ENCODE assay signal across 1 cellular context in the genomic region with DNA sequence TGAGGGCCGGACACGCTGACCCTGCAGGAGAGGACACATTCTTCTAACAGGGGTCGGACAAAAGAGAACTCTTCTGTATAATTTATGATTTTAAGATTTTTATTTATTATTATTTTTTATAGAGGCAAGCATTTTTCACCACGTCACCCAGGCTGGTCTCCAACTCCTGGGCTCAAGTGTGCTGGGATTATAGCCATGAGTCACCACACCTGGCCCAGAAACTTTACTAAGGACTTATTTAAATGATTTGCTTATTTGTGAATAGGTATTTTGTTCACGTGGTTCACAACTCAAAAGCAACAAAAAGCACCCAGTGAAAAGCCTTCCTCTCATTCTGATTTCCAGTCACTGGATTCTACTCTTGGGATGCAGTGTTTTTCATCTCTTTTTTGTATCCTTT.
A peak's percentile ranks its signal among the peaks of the same experiment; 100 is the strongest.
TF ChIP-seq lines count a peak whose summit lies in the region.

No MANE protein-coding gene starts in this region.

TF ChIP-seq in A549, 52 proteins besides CTCF, POLR2A, EP300 and RAD21:
- TF ChIP-seq ZC3H11A (IDR thresholded peaks at IDR 0.05) (no peak), FOSL2 (IDR thresholded peaks at IDR 0.05) (no peak), FOSL2 (CRISPR knock-in tag; IDR thresholded peaks at IDR 0.05) (peak; percentile 23; the same call in 1 of the 2 replicates)
